Comparison of ENCODE assay signal across 19 cellular contexts in genomic region chr22:23047265-23047664, GRCh38.
"Had no signal": no experiment of that assay in that cellular context is flagged by ENCODE, and none has a peak within 500 bp of the region (broad histone marks: within the 10 kb centered on the region; RNA-seq: fewer than 3 reads in every experiment).

No MANE protein-coding gene starts in this region.

- H3K27me3 Mint-ChIP-seq: naive B cell; stimulated activated naive B cell treated with anti-CD40 and anti-IgM and Interleukin-4, amounts not matched to agents 10 μg/mL and 1 μg/mL and 100 μg/mL, for 72 hours had no signal

- H3K27me3 ChIP-seq: thyroid gland had no signal

- H3K27ac ChIP-seq: coronary artery, left lung, neutrophil, sigmoid colon, skin epidermis, thyroid gland had no signal

- H3K9me3 ChIP-seq: sigmoid colon, thyroid gland had no signal

- ATAC-seq: left lung; stimulated activated naive B cell treated with anti-CD40 and anti-IgM and Interleukin-4, amounts not matched to agents 10 μg/mL and 1 μg/mL and 100 μg/mL, for 72 hours; stimulated activated naive CD8-positive, alpha-beta T cell treated with anti-CD3 and anti-CD28 coated beads, Interleukin-15, amount 100 ng/mL, for 72 hours had no signal

- H3K27ac Mint-ChIP-seq: endodermal cell; nephron progenitor cell; stimulated activated naive B cell treated with anti-CD40 and anti-IgM and Interleukin-4, amounts not matched to agents 10 μg/mL and 1 μg/mL and 100 μg/mL, for 72 hours; stimulated activated naive CD8-positive, alpha-beta T cell treated with anti-CD3 and anti-CD28 coated beads, Interleukin-15, amount 100 ng/mL, for 72 hours; type B pancreatic cell had no signal

- H3K4me1 ChIP-seq: left lung, sigmoid colon had no signal

- H3K4me3 Mint-ChIP-seq: endodermal cell; nephron progenitor cell; stimulated activated naive B cell treated with anti-CD40 and anti-IgM and Interleukin-4, amounts not matched to agents 10 μg/mL and 1 μg/mL and 100 μg/mL, for 72 hours; stimulated activated naive CD8-positive, alpha-beta T cell treated with anti-CD3 and anti-CD28 coated beads, Interleukin-15, amount 100 ng/mL, for 72 hours; type B pancreatic cell had no signal

- H3K36me3 ChIP-seq: left lung, neutrophil, sigmoid colon, thyroid gland had no signal

- H3K4me3 ChIP-seq: coronary artery, left lung, lung, sigmoid colon, skin epidermis, thyroid gland had no signal

- H3K4me1 Mint-ChIP-seq: nephron progenitor cell had no signal

- H3K36me3 Mint-ChIP-seq: naive B cell, type B pancreatic cell had no signal

- DNase-seq: effector CD4-positive, alpha-beta T cell; endodermal cell; erythroblast; foreskin melanocyte; left lung; mesenchymal stem cell; naive B cell; nephron progenitor cell; sigmoid colon; stimulated activated CD4-positive, alpha-beta T cell treated with anti-CD3 and anti-CD28 coated beads, Interleukin-2, amount 100 ng/mL, for 24 hours; stimulated activated CD4-positive, alpha-beta T cell treated with anti-CD3 and anti-CD28 coated beads, Interleukin-4, amount 100 ng/mL, for 4 hours; stimulated activated naive B cell treated with anti-CD40 and anti-IgM and Interleukin-4, amounts not matched to agents 10 μg/mL and 1 μg/mL and 100 μg/mL, for 72 hours; stimulated activated naive CD8-positive, alpha-beta T cell treated with anti-CD3 and anti-CD28 coated beads, Interleukin-15, amount 100 ng/mL, for 72 hours; thyroid gland had no signal
